ENCODE assay signal across 1 cellular context in genomic region chrX:147916375-147916968, GRCh38.
TF ChIP-seq lines count a peak whose summit lies in the region.

No MANE protein-coding gene starts in this region.

TF ChIP-seq in GM12878, 131 proteins besides CTCF, POLR2A, EP300 and RAD21:
- TF ChIP-seq CREM (IDR thresholded peaks at IDR 0.05; ENCODE audit: low read depth) (no peak), MEF2A (IDR thresholded peaks at IDR 0.05; ENCODE audit: insufficient read depth, low read depth, low read length) (no peak), PAX8 (IDR thresholded peaks at IDR 0.05) (no peak), ZBED1 (IDR thresholded peaks at IDR 0.05; ENCODE audit: borderline replicate concordance) (no peak), HSF1 (IDR thresholded peaks at IDR 0.05; ENCODE audit: low read depth, low read length) (no peak), BRCA1 (IDR thresholded peaks at IDR 0.05; ENCODE audit: low read depth, low read length) (no peak), RBBP5 (conservative IDR thresholded peaks at IDR 0.05) (no peak), JUND (IDR thresholded peaks at IDR 0.05; ENCODE audit: low read depth, low read length) (no peak)
